In the genomic region with DNA sequence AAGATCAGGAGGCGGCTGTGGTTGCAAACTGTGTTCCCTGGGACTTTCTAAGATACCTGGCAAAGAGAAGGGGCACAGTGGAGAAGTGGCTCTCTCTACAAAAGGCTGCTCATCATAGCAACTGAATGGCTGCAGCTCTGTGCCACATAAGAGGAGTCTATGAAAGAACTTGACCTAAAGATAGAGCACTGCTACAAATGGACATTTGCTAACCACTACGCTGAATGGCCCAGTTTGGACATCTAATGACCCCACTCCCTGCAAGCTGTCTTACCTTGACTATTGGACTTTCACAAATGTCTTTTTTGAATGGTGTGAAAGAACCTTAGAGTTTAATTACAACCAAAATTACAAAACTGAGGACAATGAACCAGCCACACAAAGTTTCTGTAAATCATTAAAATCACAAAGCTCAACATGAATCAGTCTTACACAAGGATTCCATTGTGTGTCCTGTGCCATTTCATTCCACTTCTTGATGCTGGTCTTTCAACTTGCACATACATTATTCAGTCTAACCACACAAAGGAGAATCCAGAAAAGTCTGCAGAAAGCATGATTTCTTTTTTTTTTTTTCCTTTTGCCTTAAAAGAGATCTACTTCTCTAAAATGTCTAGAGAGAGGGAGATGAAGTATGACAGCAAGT, we compare ENCODE assay signal across 31 cellular contexts.
"Had no signal": no experiment of that assay in that cellular context is flagged by ENCODE, and none has a peak within 500 bp of the region (broad histone marks: within the 10 kb centered on the region; RNA-seq: fewer than 3 reads in every experiment).

No MANE protein-coding gene starts in this region.

- H3K27ac ChIP-seq: adrenal gland, brain microvascular endothelial cell, heart left ventricle, left ventricle myocardium inferior, sigmoid colon, upper lobe of left lung had no signal

- H3K27ac Mint-ChIP-seq: activated naive CD4-positive, alpha-beta T cell treated with anti-CD3 and anti-CD28 coated beads for 36 hours; activated naive CD8-positive, alpha-beta T cell treated with anti-CD3 and anti-CD28 coated beads for 36 hours; activated T-helper 1 cell treated with anti-CD3 and anti-CD28 coated beads, Interleukin-12 subunit alpha, Interleukin-12 subunit beta, Interleukin-2, Interleukin-4 antibody, amounts not matched to agents 30 ng/mL and 10 ng/mL and 1 ng/mL, durations not matched to agents 14 hours and 24 hours and 36 hours; natural killer cell treated with Interleukin-12 subunit alpha and Interleukin-12 subunit beta and Interleukin-15 and Interleukin-18, amount 100 ng/mL, for 72 hours; stimulated activated effector memory CD8-positive, alpha-beta T cell treated with anti-CD3 and anti-CD28 coated beads, Interleukin-12 subunit alpha, Interleukin-12 subunit beta, amount 100 ng/mL, for 72 hours; stimulated activated naive CD8-positive, alpha-beta T cell treated with anti-CD3 and anti-CD28 coated beads, Interleukin-15, Interleukin-2, amounts not matched to agents 100 ng/mL and 50 ng/mL, for 24 hours; T-cell had no signal

- H3K9me3 Mint-ChIP-seq: stimulated activated effector memory CD8-positive, alpha-beta T cell treated with anti-CD3 and anti-CD28 coated beads, Interleukin-12 subunit alpha, Interleukin-12 subunit beta, amount 100 ng/mL, for 72 hours had no signal

- H3K4me3 Mint-ChIP-seq: activated naive CD4-positive, alpha-beta T cell treated with anti-CD3 and anti-CD28 coated beads for 36 hours; activated naive CD8-positive, alpha-beta T cell treated with anti-CD3 and anti-CD28 coated beads for 36 hours; activated T-helper 1 cell treated with anti-CD3 and anti-CD28 coated beads, Interleukin-12 subunit alpha, Interleukin-12 subunit beta, Interleukin-2, Interleukin-4 antibody, amounts not matched to agents 30 ng/mL and 10 ng/mL and 1 ng/mL, durations not matched to agents 14 hours and 24 hours and 36 hours; immature natural killer cell; natural killer cell treated with Interleukin-12 subunit alpha and Interleukin-12 subunit beta and Interleukin-15 and Interleukin-18, amount 100 ng/mL, for 72 hours; stimulated activated effector memory CD8-positive, alpha-beta T cell treated with anti-CD3 and anti-CD28 coated beads, Interleukin-12 subunit alpha, Interleukin-12 subunit beta, amount 100 ng/mL, for 72 hours; stimulated activated naive CD8-positive, alpha-beta T cell treated with anti-CD3 and anti-CD28 coated beads, Interleukin-15, Interleukin-2, amounts not matched to agents 100 ng/mL and 50 ng/mL, for 24 hours; T-cell had no signal

- H3K36me3 Mint-ChIP-seq: activated naive CD8-positive, alpha-beta T cell treated with anti-CD3 and anti-CD28 coated beads for 36 hours; immature natural killer cell; natural killer cell treated with Interleukin-12 subunit alpha and Interleukin-12 subunit beta and Interleukin-15 and Interleukin-18, amount 100 ng/mL, for 72 hours; stimulated activated effector memory CD8-positive, alpha-beta T cell treated with anti-CD3 and anti-CD28 coated beads, Interleukin-12 subunit alpha, Interleukin-12 subunit beta, amount 100 ng/mL, for 72 hours; T-cell had no signal

- H3K4me3 ChIP-seq: adrenal gland, heart left ventricle, left ventricle myocardium inferior, lung, mucosa of descending colon, sigmoid colon, upper lobe of left lung had no signal

- H3K9me3 ChIP-seq: adrenal gland, mucosa of descending colon, sigmoid colon, upper lobe of left lung had no signal

- H3K36me3 ChIP-seq: adrenal gland, heart left ventricle, left ventricle myocardium inferior, sigmoid colon, upper lobe of left lung had no signal

- DNase-seq: activated CD4-positive, alpha-beta T cell treated with anti-CD3 and anti-CD28 coated beads for 4 hours; activated CD4-positive, alpha-beta T cell treated with anti-CD3 and anti-CD28 coated beads, Interleukin-2, amount 50 U/mL, for 48 hours; activated CD4-positive, CD25-positive, alpha-beta regulatory T cell; activated CD8-positive, alpha-beta memory T cell treated with anti-CD3 and anti-CD28 coated beads, Interleukin-2, amount 50 U/mL, for 4 hours; activated effector memory CD4-positive, alpha-beta T cell treated with anti-CD3 and anti-CD28 coated beads, Interleukin-2, amount 50 U/mL, for 16 hours; activated naive CD4-positive, alpha-beta T cell treated with anti-CD3 and anti-CD28 coated beads for 36 hours; activated naive CD8-positive, alpha-beta T cell treated with anti-CD3 and anti-CD28 coated beads for 36 hours; activated T-cell treated with anti-CD3 and anti-CD28 coated beads, Interleukin-2, amount 50 U/mL, for 1 hour; adrenal gland; aorta; brain microvascular endothelial cell; caudate nucleus; foreskin fibroblast; heart left ventricle; hypothalamus; immature natural killer cell; left ventricle myocardium inferior; retina; sigmoid colon; small intestine; stimulated activated CD4-positive, alpha-beta T cell treated with anti-CD3 and anti-CD28 coated beads, Interleukin-4, amount 100 ng/mL, for 24 hours; substantia nigra; T-cell; upper lobe of left lung had no signal

- ATAC-seq: esophagus mucosa; heart left ventricle; natural killer cell treated with Interleukin-12 subunit alpha and Interleukin-12 subunit beta and Interleukin-15 and Interleukin-18, amount 100 ng/mL, for 72 hours; stimulated activated effector memory CD8-positive, alpha-beta T cell treated with anti-CD3 and anti-CD28 coated beads, Interleukin-12 subunit alpha, Interleukin-12 subunit beta, amount 100 ng/mL, for 72 hours; T-cell had no signal

- H3K4me1 Mint-ChIP-seq: activated naive CD8-positive, alpha-beta T cell treated with anti-CD3 and anti-CD28 coated beads for 36 hours; immature natural killer cell; stimulated activated effector memory CD8-positive, alpha-beta T cell treated with anti-CD3 and anti-CD28 coated beads, Interleukin-12 subunit alpha, Interleukin-12 subunit beta, amount 100 ng/mL, for 72 hours; T-cell had no signal

- H3K4me1 ChIP-seq: adrenal gland, heart left ventricle, left ventricle myocardium inferior, sigmoid colon, upper lobe of left lung had no signal

- H3K27me3 ChIP-seq: adrenal gland, brain microvascular endothelial cell, heart left ventricle, sigmoid colon, upper lobe of left lung had no signal

- H3K27me3 Mint-ChIP-seq: activated naive CD8-positive, alpha-beta T cell treated with anti-CD3 and anti-CD28 coated beads for 36 hours; natural killer cell treated with Interleukin-12 subunit alpha and Interleukin-12 subunit beta and Interleukin-15 and Interleukin-18, amount 100 ng/mL, for 72 hours; stimulated activated naive CD8-positive, alpha-beta T cell treated with anti-CD3 and anti-CD28 coated beads, Interleukin-15, Interleukin-2, amounts not matched to agents 100 ng/mL and 50 ng/mL, for 24 hours; T-cell had no signal
